In the genomic region with DNA sequence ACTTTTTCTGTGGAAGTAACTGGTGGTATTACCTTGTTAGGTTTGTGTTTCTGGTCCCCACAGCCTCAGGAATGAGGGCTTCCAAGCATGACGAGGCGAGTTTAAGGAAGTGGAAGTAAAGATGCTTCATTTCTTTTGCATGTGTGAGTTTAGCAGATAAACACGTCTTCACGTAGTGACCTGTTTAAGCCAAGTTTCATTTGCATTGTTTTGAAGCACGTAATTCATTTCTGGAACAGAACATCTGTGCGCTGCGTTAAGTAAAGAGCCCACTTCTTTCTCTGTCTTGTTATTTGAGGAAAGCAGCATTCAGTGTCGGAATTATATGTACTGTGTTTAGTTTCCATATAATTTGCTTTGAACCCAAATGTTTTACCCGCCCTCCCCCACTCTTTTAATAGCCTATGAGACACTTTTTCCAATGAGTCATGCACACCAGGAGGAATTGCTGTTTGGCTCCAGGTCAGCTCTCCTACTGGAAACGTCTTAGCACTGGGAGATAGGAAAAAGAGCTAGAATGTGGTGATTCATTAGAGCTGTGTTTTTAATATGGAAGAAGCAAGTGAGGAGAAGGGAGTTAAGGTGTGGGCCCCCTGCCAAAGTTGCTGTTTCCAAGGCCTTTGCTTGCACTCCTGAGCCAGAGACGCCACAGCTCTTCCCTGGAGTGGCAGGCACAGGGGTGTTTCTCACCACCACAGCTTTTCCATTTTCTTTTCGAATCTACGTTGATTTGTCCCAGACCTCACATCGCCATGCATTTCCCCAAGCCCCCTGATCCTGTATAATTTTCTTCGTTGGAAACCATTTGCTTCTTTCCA, we compare ENCODE assay signal across 8 cellular contexts. TPM values are rescaled to one million over a fixed set of nuclear protein-coding genes. Genes with fewer than 3 reads are reported as not detected.
DNase-seq lines count a peak whose midpoint lies in the region; ATAC-seq lines count a peak whose summit lies in the region.

No MANE protein-coding gene starts in this region.

- 82 to 87% methylated on average over 11 to 12 of the region's 15 CpGs for WGBS in mesodermal cell (ENCODE audit: insufficient coverage in 2 of 2), 2 experiments

- no peaks in the 10 kb centered on the region for H3K4me1 Mint-ChIP-seq in activated T-cell treated with anti-CD3 and anti-CD28 coated beads, Interleukin-2, amount 50 U/mL, for 72 hours (ENCODE audit: low read depth)

- H3K27me3 Mint-ChIP-seq in activated T-cell treated with anti-CD3 and anti-CD28 coated beads, Interleukin-2, amount 50 U/mL, for 72 hours (ENCODE audit: low read depth), result peaks cover 27% of the 10 kb centered on the region

- no peak overlapping the region for H3K4me3 Mint-ChIP-seq in activated T-cell treated with anti-CD3 and anti-CD28 coated beads, Interleukin-2, amount 50 U/mL, for 72 hours

- H3K27ac Mint-ChIP-seq in activated T-cell treated with anti-CD3 and anti-CD28 coated beads, Interleukin-2, amount 50 U/mL, for 72 hours, result no peak overlapping the region

- H3K27ac ChIP-seq in mesodermal cell (ENCODE audit: low read depth, low read length, severe bottlenecking), result peak overlapping the region; percentile 94

- H3K9me3 ChIP-seq in mesodermal cell (ENCODE audit: control insufficient read depth, low read length), result peaks cover 6% of the 10 kb centered on the region

- peak; percentile 56 for ATAC-seq in GM19438 (IDR thresholded peaks at IDR 0.05; ENCODE audit: low read depth, unreplicated experiment)
- no peak for ATAC-seq in activated T-cell treated with anti-CD3 and anti-CD28 coated beads, Interleukin-2, amount 50 U/mL, for 72 hours (replicated peaks in 1 of 2)

- no peaks in the 10 kb centered on the region for H3K36me3 ChIP-seq in mesodermal cell (ENCODE audit: control insufficient read depth, insufficient read depth, low read length)

- H3K36me3 Mint-ChIP-seq in activated T-cell treated with anti-CD3 and anti-CD28 coated beads, Interleukin-2, amount 50 U/mL, for 72 hours (ENCODE audit: insufficient read depth in 2 of 2), result no peaks in the 10 kb centered on the region

- H3K4me1 ChIP-seq in mesodermal cell (ENCODE audit: control insufficient read depth, insufficient read depth, low read length, poor library complexity, severe bottlenecking), result peaks cover 32% of the 10 kb centered on the region

- H3K9me3 Mint-ChIP-seq in activated T-cell treated with anti-CD3 and anti-CD28 coated beads, Interleukin-2, amount 50 U/mL, for 72 hours, result peaks cover 4 to 7% of the 10 kb centered on the region in 2 donors

- peak; percentile 95 for DNase-seq in LoVo (ENCODE audit: low spot score)
- DNase-seq in dermis blood vessel endothelial cell, result peak; percentile 99
- DNase-seq in activated T-cell treated with anti-CD3 and anti-CD28 coated beads, Interleukin-2, amount 50 U/mL, for 72 hours, result no peak
- no peak for DNase-seq in NCI-H82 (lab: John Stamatoyannopoulos, UW)
- DNase-seq in SIG-M5 treated with dmso at 0.1 percent for 504 hours (lab: John Stamatoyannopoulos, UW; ENCODE audit: unreplicated experiment), result no peak
- DNase-seq in NCI-H1105 (lab: John Stamatoyannopoulos, UW), result no peak

- no peak overlapping the region for H3K4me3 ChIP-seq in mesodermal cell (ENCODE audit: extremely low read depth, insufficient read depth, low read length, poor library complexity, severe bottlenecking)

RNA-seq across cellular contexts. Expression of a gene that starts 36.8 kb away (rescaled TPM):
- total RNA-seq in dermis blood vessel endothelial cell, result not detected in 2 replicates
- not detected for polyA plus RNA-seq in mesodermal cell (2013, experiment 1 of 2)
- not detected for polyA plus RNA-seq in mesodermal cell (2013, experiment 2 of 2)
- not detected for total RNA-seq in activated T-cell treated with anti-CD3 and anti-CD28 coated beads, Interleukin-2, amount 50 U/mL, for 72 hours

Comparison
In these comparisons a context has a peak if more than half of its experiments do, and no peak if none do; other contexts are left out.
1. DNase-seq: peak in LoVo (single experiment) and dermis blood vessel endothelial cell (single experiment); none in activated T-cell treated with anti-CD3 and anti-CD28 coated beads, Interleukin-2, amount 50 U/mL, for 72 hours (0 of 2), NCI-H82 (single experiment), SIG-M5 treated with dmso at 0.1 percent for 504 hours (single experiment) and NCI-H1105 (single experiment).